ENCODE assay signal across 8 cellular contexts in genomic region chr13:98839826-98840769, GRCh38.
DNase-seq lines count a peak whose midpoint lies in the region; ATAC-seq, FAIRE-seq and TF ChIP-seq lines count a peak whose summit lies in the region.

No MANE protein-coding gene starts in this region.

- peak overlapping the region; percentile 37 for H2AFZ ChIP-seq in hepatocyte

- H3K4me3 ChIP-seq in adrenal gland (no peak overlapping the region), hepatocyte (no peak overlapping the region), small intestine (ENCODE audit: low read depth in 1 of 2, low read length in 2 of 2) (no peak overlapping the region)

- no peaks in the 10 kb centered on the region for H3K9me3 ChIP-seq in adrenal gland (replicated peaks in 1 of 3)
- no peaks in the 10 kb centered on the region for H3K9me3 ChIP-seq in hepatocyte (ENCODE audit: low read depth)
- no peaks in the 10 kb centered on the region for H3K9me3 ChIP-seq in small intestine (ENCODE audit: control insufficient read depth, low read depth)

- peak; percentile 84 for ATAC-seq in GM21515 (IDR thresholded peaks at IDR 0.05; ENCODE audit: unreplicated experiment)

- H3K27ac ChIP-seq in adrenal gland (no peak overlapping the region), hepatocyte (no peak overlapping the region), small intestine (ENCODE audit: low read depth in 1 of 2, low read length in 1 of 2) (no peak overlapping the region)

- H3K4me1 ChIP-seq in adrenal gland (replicated peaks in 1 of 2) (no peaks in the 10 kb centered on the region), hepatocyte (ENCODE audit: insufficient read depth) (peaks cover 10% of the 10 kb centered on the region), small intestine (ENCODE audit: control insufficient read depth in 2 of 2, insufficient read depth in 1 of 2, low read depth in 1 of 2, low read length in 1 of 2) (peaks cover 0 to 2% of the 10 kb centered on the region in 2 donors)

- peaks cover 0 to 6% of the 10 kb centered on the region in 2 donors for H3K36me3 ChIP-seq in adrenal gland (replicated peaks in 1 of 2)
- no peaks in the 10 kb centered on the region for H3K36me3 ChIP-seq in hepatocyte (replicated peaks; ENCODE audit: insufficient read depth, low read depth)
- peaks cover 0 to 2% of the 10 kb centered on the region in 2 donors for H3K36me3 ChIP-seq in small intestine (ENCODE audit: control insufficient read depth in 2 of 2, insufficient read depth in 2 of 2, low read length in 2 of 2)

- FAIRE-seq in small intestine (lab: Jason Lieb, UNC): no peak

- H4K20me1 ChIP-seq in hepatocyte (ENCODE audit: insufficient read depth, poor library complexity, severe bottlenecking): no peaks in the 10 kb centered on the region

- no peaks in the 10 kb centered on the region for H3K79me2 ChIP-seq in hepatocyte

- TF ChIP-seq CTCF in adrenal gland (IDR thresholded peaks at IDR 0.05): peak; percentile 69 to 91 (median 82)
- peak; percentile 71 for TF ChIP-seq CTCF in hepatocyte (IDR thresholded peaks at IDR 0.05; ENCODE audit: poor library complexity)

- 35 to 39% (median 37%) methylated on average over 14 of the region's 14 CpGs for WGBS in adrenal gland, 4 donors
- 39% methylated on average over 14 of the region's 14 CpGs for WGBS in hepatocyte (ENCODE audit: low lambda C conversion rate, missing lambda C conversion rate)
- WGBS in small intestine, 3 donors: 38 to 49% (median 43%) methylated on average over 14 of the region's 14 CpGs

- no peak for TF ChIP-seq POLR2A in adrenal gland (IDR thresholded peaks at IDR 0.05)

- H3K27me3 ChIP-seq in adrenal gland: no peaks in the 10 kb centered on the region
- H3K27me3 ChIP-seq in hepatocyte: no peaks in the 10 kb centered on the region
- no peaks in the 10 kb centered on the region for H3K27me3 ChIP-seq in small intestine (ENCODE audit: control insufficient read depth in 2 of 2, insufficient read depth in 2 of 2, low read length in 2 of 2)

- intact Hi-C loops in adrenal gland (cut with DNase I): loop anchor here in 1 of 2 donors (10.0 kb wide), 2 partner anchors 195 to 395 kb away; no protein-coding TSS in a partner anchor

- H3K4me2 ChIP-seq in hepatocyte: no peak overlapping the region

- H3K9me2 ChIP-seq in hepatocyte (replicated peaks; ENCODE audit: insufficient read depth): no peaks in the 10 kb centered on the region

- peak; percentile 84 for DNase-seq in GM03348 (ENCODE audit: low spot score)
- peak; percentile 38 for DNase-seq in HK-2 (ENCODE audit: unreplicated experiment)
- DNase-seq in RKO (ENCODE audit: low spot score): peak; percentile 83
- peak; percentile 68 to 87 (median 79) for DNase-seq in adrenal gland
- peak; percentile 85 for DNase-seq in hepatocyte (ENCODE audit: low spot score)
- peak; percentile 73 for DNase-seq in small intestine
- DNase-seq in T-helper 9 cell: no peak
